12 cellular contexts compared by ENCODE assay signal in genomic region chr6:33770833-33771341, GRCh38. TPM values are rescaled to one million over a fixed set of nuclear protein-coding genes. Genes with fewer than 3 reads are reported as not detected.
A peak's percentile ranks its signal among the peaks of the same experiment; 100 is the strongest.
DNase-seq lines count a peak whose midpoint lies in the region; ATAC-seq and TF ChIP-seq lines count a peak whose summit lies in the region.
"Had no signal": no experiment of that assay in that cellular context is flagged by ENCODE, and none has a peak within 500 bp of the region (broad histone marks: within the 10 kb centered on the region; RNA-seq: fewer than 3 reads in every experiment).

No MANE protein-coding gene starts in this region.

- no peak for TF ChIP-seq EP300 in sigmoid colon (IDR thresholded peaks at IDR 0.05)

- TF ChIP-seq POLR2A in sigmoid colon (IDR thresholded peaks at IDR 0.05) = no peak

- DNase-seq in Calu3 = no peak
- DNase-seq in WTC11 (ENCODE audit: low spot score) = no peak
- no peak for DNase-seq in right atrium auricular region (ENCODE audit: low spot score)
- DNase-seq in sigmoid colon = no peak
- DNase-seq in posterior vena cava (ENCODE audit: low spot score) = no peak
- no peak for DNase-seq in SW480 (ENCODE audit: low spot score)
- DNase-seq in foreskin melanocyte = no peak

- H3K9me3 ChIP-seq in right atrium auricular region (no peaks in the 10 kb centered on the region), sigmoid colon (no peaks in the 10 kb centered on the region)
- H3K9me3 ChIP-seq: neutrophil had no signal

- CTCF ChIA-PET in Calu3 (lab: Charles Lee) = interaction anchor here (0.8 to 2.9 kb wide), 8 partner anchors 13 to 284 kb away, joined by 3 to 14 read pairs (median 5); partner anchors contain the start of gene UQCC2
- CTCF ChIA-PET in WTC11 (lab: Charles Lee) = interaction anchor here (0.6 to 6.2 kb wide), 84 partner anchors 10 to 612 kb away, joined by 3 to 86 read pairs (median 5); partner anchors contain the start of genes IP6K3, LEMD2 and UQCC2

- H3K4me1 ChIP-seq in right atrium auricular region (peaks cover 0 to 33% of the 10 kb centered on the region in 2 donors), sigmoid colon (peaks cover 0 to 43% (median 36%) of the 10 kb centered on the region in 4 donors)

- POLR2A ChIA-PET in WTC11 (lab: Charles Lee) = interaction anchor here (0.8 to 1.4 kb wide), 3 partner anchors 9 to 131 kb away, joined by 3 to 4 read pairs (median 4); no protein-coding TSS in a partner anchor

- peaks cover 6% of the 10 kb centered on the region for H3K4me1 Mint-ChIP-seq in Calu3 (ENCODE audit: low read depth, unreplicated experiment)
- peaks cover 32% of the 10 kb centered on the region for H3K4me1 Mint-ChIP-seq in WTC11

- H3K36me3 ChIP-seq in right atrium auricular region (peaks cover 39% of the 10 kb centered on the region), sigmoid colon (peaks cover 22 to 38% (median 34%) of the 10 kb centered on the region in 4 donors)

- H3K9me3 Mint-ChIP-seq in Calu3 (ENCODE audit: low read depth, unreplicated experiment) (peaks cover 2% of the 10 kb centered on the region), WTC11 (peaks cover 10% of the 10 kb centered on the region)

- no peak overlapping the region for H3K4me3 ChIP-seq in right atrium auricular region
- H3K4me3 ChIP-seq in sigmoid colon = no peak overlapping the region

- peak; percentile 1; the same call in 1 of the 2 replicates for ATAC-seq in WTC11
- no peak for ATAC-seq in HG03571 (IDR thresholded peaks at IDR 0.05; ENCODE audit: unreplicated experiment)

- H3K27ac ChIP-seq in right atrium auricular region (peak overlapping the region; percentile 59 to 67), sigmoid colon (peak overlapping the region; percentile 43 to 75 (median 67))
- H3K27ac ChIP-seq: neutrophil had no signal

- intact Hi-C loops in Calu3 (cut with micrococcal nuclease; ENCODE audit: unreplicated experiment) = no loop called here
- intact Hi-C loops in sigmoid colon (cut with DNase I) = loop anchor here (1.0 to 5.0 kb wide), 3 partner anchors 116 to 384 kb away; no protein-coding TSS in a partner anchor
- intact Hi-C loops in posterior vena cava (cut with DNase I) = loop anchor here (5.0 to 10.0 kb wide), 4 partner anchors 254 to 944 kb away; no protein-coding TSS in a partner anchor

- 42 to 58% methylated on average over 7 of the region's 7 CpGs for WGBS in sigmoid colon, 2 donors

- H3K36me3 Mint-ChIP-seq in Calu3 (ENCODE audit: insufficient read depth, unreplicated experiment) = peaks cover 65% of the 10 kb centered on the region
- H3K36me3 Mint-ChIP-seq in WTC11 = peaks cover 27% of the 10 kb centered on the region

- H3K27ac Mint-ChIP-seq in Calu3 (ENCODE audit: unreplicated experiment) = peak overlapping the region; percentile 23
- peak overlapping the region; percentile 70 for H3K27ac Mint-ChIP-seq in WTC11

- TF ChIP-seq CTCF in Calu3 (IDR thresholded peaks at IDR 0.05; ENCODE audit: unreplicated experiment) (no peak), WTC11 (IDR thresholded peaks at IDR 0.05) (no peak), right atrium auricular region (IDR thresholded peaks at IDR 0.05) (no peak), sigmoid colon (IDR thresholded peaks at IDR 0.05) (no peak)

- BruUV-seq in Calu3 (replicated peaks; lab: Mats Ljungman, UMichigan) = no TSS peak

- peaks cover 29% of the 10 kb centered on the region for H3K27me3 Mint-ChIP-seq in Calu3 (ENCODE audit: unreplicated experiment)
- no peaks in the 10 kb centered on the region; the same call in 1 of the 2 replicates for H3K27me3 Mint-ChIP-seq in WTC11 (ENCODE audit: low read depth)

- H3K27me3 ChIP-seq in right atrium auricular region (no peaks in the 10 kb centered on the region), sigmoid colon (peaks cover 0 to 9% (median 0%) of the 10 kb centered on the region in 3 donors)

- H3K4me3 Mint-ChIP-seq in Calu3 (ENCODE audit: low read depth, unreplicated experiment) = no peak overlapping the region
- 0 out of 2 replicates have a peak overlapping the region, but pooled peaks have one; percentile 6 for H3K4me3 Mint-ChIP-seq in WTC11

TF ChIP-seq in WTC11, 78 proteins besides CTCF, POLR2A, EP300 and RAD21:
- TF ChIP-seq USF1 (CRISPR knock-in tag; IDR thresholded peaks at IDR 0.05) = no peak

RNA-seq across cellular contexts. Expression of gene LEMD2, which starts 18.0 kb away (rescaled TPM):
- total RNA-seq in Calu3 (2022) (117 and 126 TPM in 2 replicates), WTC11 (2021) (46.6 to 62.9 TPM (median 48.2 TPM) in 3 replicates), right atrium auricular region (10 to 100 TPM; 25.9 to 28.1 TPM), sigmoid colon (10 to 100 TPM; 31.8 to 42.7 (median 38.8) TPM), posterior vena cava (10 to 100 TPM; 38.0 to 41.4 TPM)
- polyA plus RNA-seq in sigmoid colon = 10 to 100 TPM; 17.6 to 71.6 (median 18.0) TPM

RNA-seq across cellular contexts. Expression of gene IP6K3, which starts 24.2 kb away (rescaled TPM):
- total RNA-seq in Calu3 (2022) (not detected in 2 replicates), WTC11 (2021) (0.44 to 1.1 TPM (median 0.89 TPM) in 3 replicates), right atrium auricular region (10 to 100 TPM; 17.3 to 29.9 TPM), sigmoid colon (10 to 100 TPM in 1 of 4 donors, 1 to 10 TPM in 3; 4.9 to 10.3 (median 6.4) TPM), posterior vena cava (under 1 TPM; 0.19 to 0.32 TPM)
- polyA plus RNA-seq in sigmoid colon = 1 to 10 TPM in 1 of 3 donors, under 1 TPM in 2; 0.46 to 1.1 (median 0.60) TPM
- total RNA-seq: glomerular endothelial cell, NCI-H460 had no signal

RNA-seq across cellular contexts. Expression of gene MLN, which starts 32.9 kb away (rescaled TPM):
- total RNA-seq in Calu3 (2022) (not detected in 2 replicates), WTC11 (2021) (not detected in 3 replicates), right atrium auricular region (not detected), sigmoid colon (not detected), posterior vena cava (not detected)
- polyA plus RNA-seq in sigmoid colon = under 1 TPM in 1 of 3 donors, not detected in 2; 0.48 TPM
- total RNA-seq: glomerular endothelial cell, LHCN-M2, NCI-H460 had no signal

RNA-seq across cellular contexts. Expression of gene UQCC2, which starts 59.4 kb away (rescaled TPM):
- total RNA-seq in Calu3 (2022) (142 and 145 TPM in 2 replicates), WTC11 (2021) (65.8 to 105 TPM (median 95.3 TPM) in 3 replicates), right atrium auricular region (100 to 1,000 TPM in 1 of 2 donors, 10 to 100 TPM in 1; 69.1 to 143 TPM), sigmoid colon (10 to 100 TPM in 3 of 4 donors, 1 to 10 TPM in 1; 9.5 to 34.9 (median 28.7) TPM), posterior vena cava (10 to 100 TPM; 39.7 to 42.3 TPM)
- 10 to 100 TPM; 52.3 to 90.9 (median 56.3) TPM for polyA plus RNA-seq in sigmoid colon
